14 cellular contexts compared by ENCODE assay signal in genomic region chr5:56496581-56497063, GRCh38.
DNase-seq lines count a peak whose midpoint lies in the region; ATAC-seq and TF ChIP-seq lines count a peak whose summit lies in the region.
"Had no signal": no experiment of that assay in that cellular context is flagged by ENCODE, and none has a peak within 500 bp of the region (broad histone marks: within the 10 kb centered on the region; RNA-seq: fewer than 3 reads in every experiment).

No MANE protein-coding gene starts in this region.

- no peaks in the 10 kb centered on the region for H3K27me3 ChIP-seq in WERI-Rb-1 (ENCODE audit: insufficient read depth, low read depth, severe bottlenecking)
- no peaks in the 10 kb centered on the region for H3K27me3 ChIP-seq in trophoblast cell (ENCODE audit: insufficient read depth, low read length)

- H2AFZ ChIP-seq in trophoblast cell (ENCODE audit: insufficient read depth, low read length, poor library complexity): no peak overlapping the region

- no peak for ATAC-seq in HG02678 (IDR thresholded peaks at IDR 0.05; ENCODE audit: unreplicated experiment)
- ATAC-seq: PC-3 had no signal

- H3K4me1 ChIP-seq in trophoblast cell (ENCODE audit: control insufficient read depth in 1 of 2, insufficient read depth in 2 of 2, low read length in 2 of 2): peaks cover 5 to 11% of the 10 kb centered on the region in 2 experiments

- peak; percentile 21 for DNase-seq in NCI-H1092 treated with DMSO at 0.1 percent for 48 hours (lab: John Stamatoyannopoulos, UW)
- no peak for DNase-seq in NCI-H1092 (lab: John Stamatoyannopoulos, UW)
- DNase-seq in NCI-H748 (lab: John Stamatoyannopoulos, UW; ENCODE audit: unreplicated experiment): peak; percentile 91
- peak; percentile 58 for DNase-seq in WERI-Rb-1
- no peak for DNase-seq in trophoblast cell
- no peak for DNase-seq in HUDEP-2 (lab: John Stamatoyannopoulos, UW; ENCODE audit: unreplicated experiment in 76 of 76)
- no peak for DNase-seq in head of caudate nucleus
- DNase-seq: effector CD4-positive, alpha-beta T cell; HFFc6; hypothalamus; Karpas-422; PC-3; T-helper 1 cell had no signal

- H2BK5ac ChIP-seq in trophoblast cell (ENCODE audit: low read depth, low read length, poor library complexity): no peak overlapping the region

- no peak overlapping the region for H2BK120ac ChIP-seq in trophoblast cell (ENCODE audit: insufficient read depth, low read length, poor library complexity)

- no peak overlapping the region for H4K12ac ChIP-seq in trophoblast cell (ENCODE audit: low read depth, low read length)

- peaks cover 20% of the 10 kb centered on the region for H3K79me1 ChIP-seq in trophoblast cell (ENCODE audit: low read length)

- H4K91ac ChIP-seq in trophoblast cell (ENCODE audit: low read depth, low read length): no peak overlapping the region

- H2BK12ac ChIP-seq in trophoblast cell (ENCODE audit: low read length): no peak overlapping the region

- no peak overlapping the region for H3K4me2 ChIP-seq in trophoblast cell (ENCODE audit: low read length)

- H3K9ac ChIP-seq in trophoblast cell (ENCODE audit: low read length): no peak overlapping the region

- no peak overlapping the region for H3K23ac ChIP-seq in trophoblast cell (ENCODE audit: low read length)

- H3K4ac ChIP-seq in trophoblast cell (ENCODE audit: low read depth, low read length): no peak overlapping the region

- TF ChIP-seq CTCF in WERI-Rb-1 (IDR thresholded peaks at IDR 0.05; ENCODE audit: low read depth, low read length): no peak

- H3K9me3 ChIP-seq in WERI-Rb-1 (ENCODE audit: severe bottlenecking): no peaks in the 10 kb centered on the region
- H3K9me3 ChIP-seq in trophoblast cell (ENCODE audit: insufficient read depth, low read depth, low read length): no peaks in the 10 kb centered on the region

- H3K14ac ChIP-seq in trophoblast cell (ENCODE audit: low read length): no peak overlapping the region

- H3K18ac ChIP-seq in trophoblast cell (ENCODE audit: low read length): no peak overlapping the region

- no peak overlapping the region for H3K4me3 ChIP-seq in WERI-Rb-1 (ENCODE audit: low read depth, low read length)
- no peak overlapping the region for H3K4me3 ChIP-seq in trophoblast cell (ENCODE audit: low read depth, low read length)

- H3K27ac ChIP-seq in WERI-Rb-1 (no peak overlapping the region), trophoblast cell (ENCODE audit: low read depth, low read length) (peak overlapping the region; percentile 85)

- no peak overlapping the region for H4K8ac ChIP-seq in trophoblast cell (ENCODE audit: low read depth, low read length)

- no peaks in the 10 kb centered on the region for H3K36me3 ChIP-seq in WERI-Rb-1
- no peaks in the 10 kb centered on the region for H3K36me3 ChIP-seq in trophoblast cell (ENCODE audit: control insufficient read depth in 1 of 2, insufficient read depth in 2 of 2, low read length in 2 of 2)

- H2AK5ac ChIP-seq in trophoblast cell (ENCODE audit: low read length): no peak overlapping the region

- no peaks in the 10 kb centered on the region for H3K79me2 ChIP-seq in trophoblast cell (ENCODE audit: control insufficient read depth, insufficient read depth, low read length, poor library complexity)

- intact Hi-C loops in head of caudate nucleus (cut with DNase I): no loop called here

- no CpG with 5 or more reads among the region's 5 CpGs for WGBS in trophoblast cell (ENCODE audit: extremely low coverage, insufficient coverage, insufficient read length)

Comparison
In these comparisons a context has a peak if more than half of its experiments do, and no peak if none do; other contexts are left out.
1. DNase-seq: peak in NCI-H1092 treated with DMSO at 0.1 percent for 48 hours (single experiment), NCI-H748 (single experiment) and WERI-Rb-1 (single experiment); none in NCI-H1092 (single experiment), trophoblast cell (0 of 2), HUDEP-2 (0 of 76) and head of caudate nucleus (0 of 42).